Comparison of ENCODE assay signal across 19 cellular contexts in the genomic region with DNA sequence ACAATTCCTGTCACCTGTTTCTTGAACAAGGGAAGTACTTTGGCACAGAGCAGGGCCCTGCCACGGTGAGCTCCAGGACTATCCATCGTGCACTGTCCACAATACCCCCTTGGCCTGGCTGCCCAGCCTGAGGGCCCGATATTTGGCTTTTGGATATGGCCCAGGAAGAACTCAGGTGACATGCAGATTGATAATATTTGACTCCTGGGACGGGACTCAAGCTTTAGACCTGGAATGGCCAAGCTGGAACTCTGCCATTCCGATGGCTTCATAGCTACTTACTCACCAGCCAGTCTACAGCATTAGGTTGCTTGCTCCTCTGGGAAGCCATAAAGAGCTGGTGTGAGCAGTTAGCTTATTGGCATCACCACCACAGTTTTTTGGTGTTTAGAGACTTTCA. TPM values are rescaled to one million over a fixed set of nuclear protein-coding genes. Genes with fewer than 3 reads are reported as not detected.
A peak's percentile ranks its signal among the peaks of the same experiment; 100 is the strongest.
DNase-seq lines count a peak whose midpoint lies in the region; ATAC-seq and TF ChIP-seq lines count a peak whose summit lies in the region.
"Had no signal": no experiment of that assay in that cellular context is flagged by ENCODE, and none has a peak within 500 bp of the region (broad histone marks: within the 10 kb centered on the region; RNA-seq: fewer than 3 reads in every experiment).

No MANE protein-coding gene starts in this region.

- H3K4me1 ChIP-seq in Karpas-422 (ENCODE audit: low read length) (peaks cover 57% of the 10 kb centered on the region), PC-9 (replicated peaks; ENCODE audit: insufficient read depth) (no peaks in the 10 kb centered on the region)
- H3K4me1 ChIP-seq: HAP-1 had no signal

- H3K79me2 ChIP-seq in Karpas-422 (ENCODE audit: low read length) (peaks cover 89% of the 10 kb centered on the region), PC-9 (ENCODE audit: low read depth) (no peaks in the 10 kb centered on the region)

- H3K36me3 Mint-ChIP-seq in mesothelial cell of epicardium, result no peaks in the 10 kb centered on the region
- H3K36me3 Mint-ChIP-seq: CD14-positive monocyte had no signal

- H3K9me2 ChIP-seq in Karpas-422 (replicated peaks; ENCODE audit: insufficient read depth, low read length) (no peaks in the 10 kb centered on the region), PC-9 (ENCODE audit: insufficient read depth) (no peaks in the 10 kb centered on the region)

- H3K27ac Mint-ChIP-seq in mesothelial cell of epicardium, result no peak overlapping the region

- TF ChIP-seq CTCF in mesothelial cell of epicardium (IDR thresholded peaks at IDR 0.05; ENCODE audit: unreplicated experiment) (no peak), PC-9 (conservative IDR thresholded peaks at IDR 0.05) (no peak)

- no peak overlapping the region for H3K4me3 Mint-ChIP-seq in mesothelial cell of epicardium
- H3K4me3 Mint-ChIP-seq: CD14-positive monocyte had no signal

- no peaks in the 10 kb centered on the region for H4K20me1 ChIP-seq in Karpas-422 (ENCODE audit: insufficient read depth, low read depth, low read length)
- no peaks in the 10 kb centered on the region for H4K20me1 ChIP-seq in PC-9 (ENCODE audit: insufficient read depth)

- ATAC-seq in left lobe of liver, result peak; percentile 97

- H3K9me3 ChIP-seq in Karpas-422 (ENCODE audit: low read length) (no peaks in the 10 kb centered on the region), PC-9 (ENCODE audit: insufficient read depth, low read depth) (no peaks in the 10 kb centered on the region)
- H3K9me3 ChIP-seq: HAP-1 had no signal

- H3K9ac ChIP-seq in Karpas-422 (ENCODE audit: low read length), result no peak overlapping the region

- CTCF ChIA-PET in PC-9 (lab: Charles Lee), result no interaction called here

- H3K4me1 Mint-ChIP-seq in mesothelial cell of epicardium, result no peaks in the 10 kb centered on the region
- H3K4me1 Mint-ChIP-seq: CD14-positive monocyte had no signal

- POLR2A ChIA-PET in PC-9 (lab: Charles Lee; ENCODE audit: unreplicated experiment), result interaction anchor here (0.5 kb wide), 1 partner anchor 460 kb away, joined by 4 read pairs; no protein-coding TSS in a partner anchor

- intact Hi-C loops in PC-9 (cut with micrococcal nuclease; ENCODE audit: unreplicated experiment), result no loop called here

- H3F3A ChIP-seq in PC-9 (ENCODE audit: insufficient read depth, low read depth), result no peaks in the 10 kb centered on the region; the same call in 1 of the 2 replicates

- H3K27me3 ChIP-seq in Karpas-422 (ENCODE audit: low read length) (no peaks in the 10 kb centered on the region), PC-9 (ENCODE audit: insufficient read depth, low read depth) (no peaks in the 10 kb centered on the region)

- no peak overlapping the region for H3K4me3 ChIP-seq in Karpas-422 (ENCODE audit: low read length)
- no peak overlapping the region for H3K4me3 ChIP-seq in PC-9
- H3K4me3 ChIP-seq: HAP-1, SK-N-MC had no signal

- H3K4me2 ChIP-seq in Karpas-422 (ENCODE audit: low read depth, low read length, poor library complexity, severe bottlenecking) (no peak overlapping the region), PC-9 (no peak overlapping the region)

- H3K36me3 ChIP-seq in Karpas-422 (ENCODE audit: insufficient read depth, low read length) (peaks cover 11% of the 10 kb centered on the region; the same call in 1 of the 2 replicates), PC-9 (ENCODE audit: low read depth) (no peaks in the 10 kb centered on the region)
- H3K36me3 ChIP-seq: HAP-1 had no signal

- H3K27me3 Mint-ChIP-seq in mesothelial cell of epicardium (ENCODE audit: low read depth), result no peaks in the 10 kb centered on the region

- H3K9me3 Mint-ChIP-seq in mesothelial cell of epicardium, result no peaks in the 10 kb centered on the region

- DNase-seq in EH (ENCODE audit: low read depth) (peak; percentile 41), Karpas-422 (no peak), astrocyte of the hippocampus (ENCODE audit: low read depth, low spot score) (peak; percentile 19), left lobe of liver (ENCODE audit: low spot score) (peak; percentile 74), mesothelial cell of epicardium (ENCODE audit: low spot score in 2 of 2, unreplicated experiment in 2 of 2) (no peak), PC-9 (no peak), SIG-M5 treated with dmso at 0.1 percent for 504 hours (lab: John Stamatoyannopoulos, UW; ENCODE audit: unreplicated experiment) (no peak)
- no peak for DNase-seq in activated naive CD4-positive, alpha-beta T cell treated with anti-CD3 and anti-CD28 coated beads, Interleukin-2, amount 50 U/mL, for 16 hours
- DNase-seq: AML-193, DMS 273 treated with DMSO at 0.1 percent for 48 hours, KBM-7, MM.1S, NCI-H1105, NCI-H1694, NCI-H526, OCI-M1 had no signal

- no TSS peak for BruUV-seq in PC-9 (replicated peaks; lab: Mats Ljungman, UMichigan)

- H2AFZ ChIP-seq in Karpas-422 (ENCODE audit: low read length) (no peak overlapping the region), PC-9 (no peak overlapping the region)

- peak overlapping the region; percentile 60; the same call in 1 of the 2 replicates for H3K27ac ChIP-seq in Karpas-422 (ENCODE audit: low read length)
- no peak overlapping the region for H3K27ac ChIP-seq in PC-9
- H3K27ac ChIP-seq: SK-N-MC had no signal

RNA-seq across cellular contexts. Expression of gene EML6, which starts 26.6 kb away (rescaled TPM):
- 133 and 187 TPM in 2 replicates for total RNA-seq in Karpas-422 (2014; rRNA removed; shearing (Covaris generic); ENCODE audit: low replicate concordance)
- total RNA-seq in left lobe of liver (1.6 TPM), mesothelial cell of epicardium (0.93 to 2.3 TPM (median 2.1 TPM) in 3 replicates), PC-9 (2021) (3.7 and 6.7 TPM in 2 replicates)

Comparison
In these comparisons a context has a peak if more than half of its experiments do, and no peak if none do; other contexts are left out.
1. DNase-seq: peak in EH (single experiment), astrocyte of the hippocampus (single experiment) and left lobe of liver (single experiment); none in Karpas-422 (single experiment), mesothelial cell of epicardium (0 of 2), activated naive CD4-positive, alpha-beta T cell treated with anti-CD3 and anti-CD28 coated beads, Interleukin-2, amount 50 U/mL, for 16 hours (single experiment), PC-9 (0 of 2) and SIG-M5 treated with dmso at 0.1 percent for 504 hours (single experiment).
2. RNA of gene EML6, which starts 26.6 kb away (total RNA-seq): 133 to 187 TPM in Karpas-422; 3.7 to 6.7 TPM in PC-9, 0.93 to 2.3 TPM in mesothelial cell of epicardium and 1.6 TPM in left lobe of liver (single experiment); every median in the first group is over 10 times any median in the second.